Comparison of ENCODE assay signal across 26 cellular contexts in genomic region chr4:57668621-57669020, GRCh38.
"Had no signal": no experiment of that assay in that cellular context is flagged by ENCODE, and none has a peak within 500 bp of the region (broad histone marks: within the 10 kb centered on the region; RNA-seq: fewer than 3 reads in every experiment).

No MANE protein-coding gene starts in this region.

- H3K9me3 Mint-ChIP-seq: nephron, neural crest cell had no signal

- H3K27ac Mint-ChIP-seq: nephron; progenitor cell of endocrine pancreas; stimulated activated naive B cell treated with anti-CD40 and anti-IgM and Interleukin-4, amounts not matched to agents 10 μg/mL and 1 μg/mL and 100 μg/mL, for 72 hours had no signal

- H3K9me3 ChIP-seq: ovary, stomach, testis, thyroid gland, transverse colon, upper lobe of left lung, vagina had no signal

- H3K4me3 ChIP-seq: left lung, lung, ovary, skin epidermis, stomach, testis, thyroid gland, transverse colon, upper lobe of left lung, vagina had no signal

- DNase-seq: kidney glomerular epithelial cell; left colon; left lung; naive thymus-derived CD8-positive, alpha-beta T cell; ovary; retina; right cardiac atrium; stimulated activated CD4-positive, alpha-beta T cell treated with anti-CD3 and anti-CD28 coated beads, Interleukin-12 subunit alpha, Interleukin-12 subunit beta, amount 100 ng/mL, for 4 hours; stimulated activated CD4-positive, alpha-beta T cell treated with anti-CD3 and anti-CD28 coated beads, Interleukin-15, amount 100 ng/mL, for 24 hours; stimulated activated CD4-positive, alpha-beta T cell treated with anti-CD3 and anti-CD28 coated beads, Interleukin-2, amount 100 ng/mL, for 24 hours; stimulated activated CD4-positive, alpha-beta T cell treated with anti-CD3 and anti-CD28 coated beads, Interleukin-4, amount 100 ng/mL, for 1 hour; stimulated activated naive B cell treated with anti-CD40 and anti-IgM and Interleukin-4, amounts not matched to agents 10 μg/mL and 1 μg/mL and 100 μg/mL, for 72 hours; stimulated activated naive CD8-positive, alpha-beta T cell treated with anti-CD3 and anti-CD28 coated beads, Interleukin-15, Interleukin-2, amounts not matched to agents 100 U/mL and 50 U/mL, for 24 hours; stomach; testis; thyroid gland; transverse colon; upper lobe of left lung had no signal

- H3K36me3 Mint-ChIP-seq: naive thymus-derived CD8-positive, alpha-beta T cell; stimulated activated naive B cell treated with anti-CD40 and anti-IgM and Interleukin-4, amounts not matched to agents 10 μg/mL and 1 μg/mL and 100 μg/mL, for 72 hours had no signal

- H3K27ac ChIP-seq: left lung, ovary, skin epidermis, stomach, testis, thyroid gland, transverse colon, upper lobe of left lung, vagina had no signal

- ATAC-seq: left colon; left lung; naive thymus-derived CD8-positive, alpha-beta T cell; right cardiac atrium; sciatic nerve; stimulated activated naive B cell treated with anti-CD40 and anti-IgM and Interleukin-4, amounts not matched to agents 10 μg/mL and 1 μg/mL and 100 μg/mL, for 72 hours; stimulated activated naive CD8-positive, alpha-beta T cell treated with anti-CD3 and anti-CD28 coated beads, Interleukin-15, Interleukin-2, amounts not matched to agents 100 U/mL and 50 U/mL, for 24 hours had no signal

- FAIRE-seq: keratinocyte had no signal

- H3K36me3 ChIP-seq: left lung, ovary, stomach, thyroid gland, transverse colon, upper lobe of left lung, vagina had no signal

- H3K27me3 ChIP-seq: left lung, ovary, stomach, testis, thyroid gland, transverse colon, upper lobe of left lung, vagina had no signal

- H3K27me3 Mint-ChIP-seq: naive thymus-derived CD8-positive, alpha-beta T cell; progenitor cell of endocrine pancreas; stimulated activated naive B cell treated with anti-CD40 and anti-IgM and Interleukin-4, amounts not matched to agents 10 μg/mL and 1 μg/mL and 100 μg/mL, for 72 hours had no signal

- H3K4me1 Mint-ChIP-seq: naive thymus-derived CD8-positive, alpha-beta T cell; stimulated activated naive B cell treated with anti-CD40 and anti-IgM and Interleukin-4, amounts not matched to agents 10 μg/mL and 1 μg/mL and 100 μg/mL, for 72 hours had no signal

- H3K4me3 Mint-ChIP-seq: naive thymus-derived CD8-positive, alpha-beta T cell; nephron; neural crest cell; stimulated activated naive B cell treated with anti-CD40 and anti-IgM and Interleukin-4, amounts not matched to agents 10 μg/mL and 1 μg/mL and 100 μg/mL, for 72 hours had no signal

- H3K4me1 ChIP-seq: left lung, testis, thyroid gland, transverse colon, upper lobe of left lung, vagina had no signal
